In genomic region chr21:36069713-36070573, GRCh38 we compare ENCODE assay signal across 1 cellular context.
TF ChIP-seq lines count a peak whose summit lies in the region.

Gene CBR1 (plus strand): TSS chr21:36070024. CDS start chr21:36070116, 92 bp downstream.

TF ChIP-seq in HepG2, 621 proteins besides CTCF, POLR2A, EP300 and RAD21 (continued from another document and continues in another):
- no peak for TF ChIP-seq ZNF326 (CRISPR knock-in tag; IDR thresholded peaks at IDR 0.05; ENCODE audit: borderline replicate concordance)
- no peak for TF ChIP-seq ARNTL (CRISPR knock-in tag; IDR thresholded peaks at IDR 0.05)
- no peak for TF ChIP-seq NR0B2 (CRISPR knock-in tag; IDR thresholded peaks at IDR 0.05)
- TF ChIP-seq NCOA2 (CRISPR knock-in tag; IDR thresholded peaks at IDR 0.05), result no peak
- peak; percentile 46 for TF ChIP-seq ZNF564 (CRISPR knock-in tag; IDR thresholded peaks at IDR 0.05)
- no peak for TF ChIP-seq ZNF292 (CRISPR knock-in tag; IDR thresholded peaks at IDR 0.05; ENCODE audit: borderline replicate concordance, low read depth)
- no peak for TF ChIP-seq SAFB2 (CRISPR knock-in tag; IDR thresholded peaks at IDR 0.05; ENCODE audit: borderline replicate concordance, low read depth)
- TF ChIP-seq, protein P1, sequence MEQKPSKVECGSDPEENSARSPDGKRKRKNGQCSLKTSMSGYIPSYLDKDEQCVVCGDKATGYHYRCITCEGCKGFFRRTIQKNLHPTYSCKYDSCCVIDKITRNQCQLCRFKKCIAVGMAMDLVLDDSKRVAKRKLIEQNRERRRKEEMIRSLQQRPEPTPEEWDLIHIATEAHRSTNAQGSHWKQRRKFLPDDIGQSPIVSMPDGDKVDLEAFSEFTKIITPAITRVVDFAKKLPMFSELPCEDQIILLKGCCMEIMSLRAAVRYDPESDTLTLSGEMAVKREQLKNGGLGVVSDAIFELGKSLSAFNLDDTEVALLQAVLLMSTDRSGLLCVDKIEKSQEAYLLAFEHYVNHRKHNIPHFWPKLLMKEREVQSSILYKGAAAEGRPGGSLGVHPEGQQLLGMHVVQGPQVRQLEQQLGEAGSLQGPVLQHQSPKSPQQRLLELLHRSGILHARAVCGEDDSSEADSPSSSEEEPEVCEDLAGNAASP (CRISPR knock-in tag; IDR thresholded peaks at IDR 0.05; ENCODE audit: borderline replicate concordance), result no peak
- TF ChIP-seq DRAP1 (CRISPR knock-in tag; IDR thresholded peaks at IDR 0.05), result no peak
- peak; percentile 61; the same call in 1 of the 2 replicates for TF ChIP-seq ZFP91 (CRISPR knock-in tag; IDR thresholded peaks at IDR 0.05; ENCODE audit: borderline replicate concordance)
- no peak for TF ChIP-seq MTF1 (CRISPR knock-in tag; IDR thresholded peaks at IDR 0.05)
- no peak for TF ChIP-seq SOX13 (IDR thresholded peaks at IDR 0.05)
- TF ChIP-seq SOX13 (CRISPR knock-in tag; conservative IDR thresholded peaks at IDR 0.05 in 1 of 2, IDR thresholded peaks at IDR 0.05 in 1 of 2), result no peak
- peak; percentile 80 for TF ChIP-seq ZBTB14 (CRISPR knock-in tag; IDR thresholded peaks at IDR 0.05)
- TF ChIP-seq, protein P2, sequence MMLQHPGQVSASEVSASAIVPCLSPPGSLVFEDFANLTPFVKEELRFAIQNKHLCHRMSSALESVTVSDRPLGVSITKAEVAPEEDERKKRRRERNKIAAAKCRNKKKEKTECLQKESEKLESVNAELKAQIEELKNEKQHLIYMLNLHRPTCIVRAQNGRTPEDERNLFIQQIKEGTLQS (CRISPR knock-in tag; IDR thresholded peaks at IDR 0.05), result no peak
- TF ChIP-seq ZFY (CRISPR knock-in tag; IDR thresholded peaks at IDR 0.05), result peak; percentile 67; the same call in 1 of the 2 replicates
- TF ChIP-seq ZNF720 (CRISPR knock-in tag; IDR thresholded peaks at IDR 0.05), result no peak
- TF ChIP-seq, protein P3, sequence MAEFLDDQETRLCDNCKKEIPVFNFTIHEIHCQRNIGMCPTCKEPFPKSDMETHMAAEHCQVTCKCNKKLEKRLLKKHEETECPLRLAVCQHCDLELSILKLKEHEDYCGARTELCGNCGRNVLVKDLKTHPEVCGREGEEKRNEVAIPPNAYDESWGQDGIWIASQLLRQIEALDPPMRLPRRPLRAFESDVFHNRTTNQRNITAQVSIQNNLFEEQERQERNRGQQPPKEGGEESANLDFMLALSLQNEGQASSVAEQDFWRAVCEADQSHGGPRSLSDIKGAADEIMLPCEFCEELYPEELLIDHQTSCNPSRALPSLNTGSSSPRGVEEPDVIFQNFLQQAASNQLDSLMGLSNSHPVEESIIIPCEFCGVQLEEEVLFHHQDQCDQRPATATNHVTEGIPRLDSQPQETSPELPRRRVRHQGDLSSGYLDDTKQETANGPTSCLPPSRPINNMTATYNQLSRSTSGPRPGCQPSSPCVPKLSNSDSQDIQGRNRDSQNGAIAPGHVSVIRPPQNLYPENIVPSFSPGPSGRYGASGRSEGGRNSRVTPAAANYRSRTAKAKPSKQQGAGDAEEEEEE (CRISPR knock-in tag; IDR thresholded peaks at IDR 0.05; ENCODE audit: borderline replicate concordance), result no peak
- 0 out of 2 replicates have a peak, but pooled peaks have one; percentile 18 for TF ChIP-seq PITX1 (CRISPR knock-in tag; IDR thresholded peaks at IDR 0.05)
- TF ChIP-seq EZH2 (conservative IDR thresholded peaks at IDR 0.05; ENCODE audit: low read depth, low read length), result no peak
- peak; percentile 72; the same call in 1 of the 2 replicates for TF ChIP-seq ZIK1 (CRISPR knock-in tag; IDR thresholded peaks at IDR 0.05; ENCODE audit: borderline replicate concordance, low read depth)
- TF ChIP-seq ZBTB33 (CRISPR knock-in tag; IDR thresholded peaks at IDR 0.05), result peak; percentile 20; the same call in 1 of the 2 replicates
- no peak for TF ChIP-seq NPAS2 (CRISPR knock-in tag; IDR thresholded peaks at IDR 0.05; ENCODE audit: borderline replicate concordance)
- no peak for TF ChIP-seq ZNF432 (CRISPR knock-in tag; IDR thresholded peaks at IDR 0.05; ENCODE audit: borderline replicate concordance)
- no peak for TF ChIP-seq ZFAT (CRISPR knock-in tag; conservative IDR thresholded peaks at IDR 0.05)
- TF ChIP-seq SSRP1 (CRISPR knock-in tag; IDR thresholded peaks at IDR 0.05), result no peak
- no peak for TF ChIP-seq MAZ (IDR thresholded peaks at IDR 0.05; ENCODE audit: borderline replicate concordance, low read depth, low read length)
- TF ChIP-seq MAZ (CRISPR knock-in tag; IDR thresholded peaks at IDR 0.05; ENCODE audit: low read depth), result peak; percentile 61
- no peak for TF ChIP-seq ZNF20 (CRISPR knock-in tag; IDR thresholded peaks at IDR 0.05)
- no peak for TF ChIP-seq ZNF772 (CRISPR knock-in tag; IDR thresholded peaks at IDR 0.05)
- TF ChIP-seq EED (CRISPR knock-in tag; IDR thresholded peaks at IDR 0.05), result peak; percentile 67; the same call in 1 of the 2 replicates
- TF ChIP-seq, protein P4, sequence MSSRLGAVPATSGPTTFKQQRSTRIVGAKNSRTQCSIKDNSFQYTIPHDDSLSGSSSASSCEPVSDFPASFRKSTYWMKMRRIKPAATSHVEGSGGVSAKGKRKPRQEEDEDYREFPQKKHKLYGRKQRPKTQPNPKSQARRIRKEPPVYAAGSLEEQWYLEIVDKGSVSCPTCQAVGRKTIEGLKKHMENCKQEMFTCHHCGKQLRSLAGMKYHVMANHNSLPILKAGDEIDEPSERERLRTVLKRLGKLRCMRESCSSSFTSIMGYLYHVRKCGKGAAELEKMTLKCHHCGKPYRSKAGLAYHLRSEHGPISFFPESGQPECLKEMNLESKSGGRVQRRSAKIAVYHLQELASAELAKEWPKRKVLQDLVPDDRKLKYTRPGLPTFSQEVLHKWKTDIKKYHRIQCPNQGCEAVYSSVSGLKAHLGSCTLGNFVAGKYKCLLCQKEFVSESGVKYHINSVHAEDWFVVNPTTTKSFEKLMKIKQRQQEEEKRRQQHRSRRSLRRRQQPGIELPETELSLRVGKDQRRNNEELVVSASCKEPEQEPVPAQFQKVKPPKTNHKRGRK (CRISPR knock-in tag; IDR thresholded peaks at IDR 0.05), result no peak
- TF ChIP-seq BATF2 (CRISPR knock-in tag; IDR thresholded peaks at IDR 0.05), result peak; percentile 76; the same call in 1 of the 2 replicates
- TF ChIP-seq KLF6 (CRISPR knock-in tag; IDR thresholded peaks at IDR 0.05), result no peak
- no peak for TF ChIP-seq HMG20A (CRISPR knock-in tag; IDR thresholded peaks at IDR 0.05; ENCODE audit: borderline replicate concordance)
- TF ChIP-seq TIGD3 (CRISPR knock-in tag; IDR thresholded peaks at IDR 0.05; ENCODE audit: borderline replicate concordance), result no peak
- TF ChIP-seq ZNF180 (CRISPR knock-in tag; IDR thresholded peaks at IDR 0.05; ENCODE audit: borderline replicate concordance, low read depth), result no peak
- TF ChIP-seq CHCHD3 (CRISPR knock-in tag; IDR thresholded peaks at IDR 0.05), result no peak
- no peak; the same call in 1 of the 2 replicates for TF ChIP-seq IKZF5 (CRISPR knock-in tag; IDR thresholded peaks at IDR 0.05)
- TF ChIP-seq ZNF558 (CRISPR knock-in tag; IDR thresholded peaks at IDR 0.05; ENCODE audit: borderline replicate concordance), result 0 out of 2 replicates have a peak, but pooled peaks have one; percentile 1
- no peak for TF ChIP-seq MAF1 (CRISPR knock-in tag; IDR thresholded peaks at IDR 0.05; ENCODE audit: borderline replicate concordance)
- TF ChIP-seq NFIC (IDR thresholded peaks at IDR 0.05; ENCODE audit: low read length), result no peak
- no peak for TF ChIP-seq REPIN1 (CRISPR knock-in tag; IDR thresholded peaks at IDR 0.05; ENCODE audit: borderline replicate concordance, low read depth)
- TF ChIP-seq RFXAP (CRISPR knock-in tag; IDR thresholded peaks at IDR 0.05; ENCODE audit: borderline replicate concordance), result 0 out of 2 replicates have a peak, but pooled peaks have one; percentile 54
- peak; percentile 53; the same call in 1 of the 2 replicates for TF ChIP-seq ZNF780A (CRISPR knock-in tag; IDR thresholded peaks at IDR 0.05)
- no peak for TF ChIP-seq ATF2 (CRISPR knock-in tag; IDR thresholded peaks at IDR 0.05)
- no peak for TF ChIP-seq CEBPB (IDR thresholded peaks at IDR 0.05; ENCODE audit: borderline replicate concordance, low read depth, low read length)
- peak; percentile 61; the same call in 1 of the 2 replicates for TF ChIP-seq ZNF777 (CRISPR knock-in tag; IDR thresholded peaks at IDR 0.05)
